ENCODE assay signal across 1 cellular context in genomic region chr22:37162221-37163095, GRCh38.
TF ChIP-seq lines count a peak whose summit lies in the region.

No MANE protein-coding gene starts in this region.

TF ChIP-seq in GM12878, 131 proteins besides CTCF, POLR2A, EP300 and RAD21 (continues in another document):
- TF ChIP-seq ZNF687 (IDR thresholded peaks at IDR 0.05) (peak; percentile 93), PRDM15 (CRISPR knock-in tag; IDR thresholded peaks at IDR 0.05) (no peak), SREBF2 (IDR thresholded peaks at IDR 0.05; ENCODE audit: low read length) (no peak), TAF1 (IDR thresholded peaks at IDR 0.05; ENCODE audit: borderline replicate concordance, low read depth, low read length) (peak; percentile 64), NRF1 (conservative IDR thresholded peaks at IDR 0.05; ENCODE audit: low read depth, low read length) (no peak), SPI1 (IDR thresholded peaks at IDR 0.05; ENCODE audit: borderline replicate concordance, insufficient read depth, low read depth, low read length) (peak; percentile 10; the same call in 1 of the 2 replicates), NBN (IDR thresholded peaks at IDR 0.05) (peak; percentile 99), IRF4 (IDR thresholded peaks at IDR 0.05; ENCODE audit: low read depth, low read length) (peak; percentile 98), E2F4 (IDR thresholded peaks at IDR 0.05; ENCODE audit: low read depth, low read length) (no peak), BRCA1 (IDR thresholded peaks at IDR 0.05; ENCODE audit: low read depth, low read length) (no peak), BCL11A (IDR thresholded peaks at IDR 0.05; ENCODE audit: low read depth, low read length) (peak; percentile 98), TCF3 (IDR thresholded peaks at IDR 0.05; ENCODE audit: borderline replicate concordance, insufficient read depth, low read depth, low read length) (peak; percentile 11; the same call in 1 of the 2 replicates), IKZF2 (IDR thresholded peaks at IDR 0.05) (peak; percentile 93 to 97), IRF5 (IDR thresholded peaks at IDR 0.05; ENCODE audit: borderline replicate concordance) (peak; percentile 58; the same call in 1 of the 2 replicates), IKZF1 (conservative IDR thresholded peaks at IDR 0.05) (peak; percentile 91), ETV6 (conservative IDR thresholded peaks at IDR 0.05 in 1 of 2, IDR thresholded peaks at IDR 0.05 in 1 of 2; ENCODE audit: borderline replicate concordance in 1 of 2, low read depth in 1 of 2) (0 out of 4 replicates have a peak, but pooled peaks of 1 of the 2 experiments have one; percentile 48), ZNF622 (IDR thresholded peaks at IDR 0.05) (no peak), IRF3 (IDR thresholded peaks at IDR 0.05) (no peak), STAT3 (IDR thresholded peaks at IDR 0.05; ENCODE audit: low read depth, low read length) (no peak), TCF12 (IDR thresholded peaks at IDR 0.05; ENCODE audit: low read depth, low read length) (peak; percentile 83), NFIC (IDR thresholded peaks at IDR 0.05; ENCODE audit: low read depth, low read length) (no peak), NFYA (IDR thresholded peaks at IDR 0.05; ENCODE audit: borderline replicate concordance, low read depth, low read length) (no peak), HDGF (IDR thresholded peaks at IDR 0.05) (peak; percentile 81; the same call in 1 of the 2 replicates), SMAD5 (IDR thresholded peaks at IDR 0.05; ENCODE audit: low read depth) (0 out of 2 replicates have a peak, but pooled peaks have one; percentile 36), CEBPZ (IDR thresholded peaks at IDR 0.05; ENCODE audit: low read depth, low read length) (no peak), DPF2 (IDR thresholded peaks at IDR 0.05) (peak; percentile 99), ESRRA (IDR thresholded peaks at IDR 0.05; ENCODE audit: low read length) (peak; percentile 95), TCF7 (IDR thresholded peaks at IDR 0.05; ENCODE audit: borderline replicate concordance) (no peak), MXI1 (IDR thresholded peaks at IDR 0.05; ENCODE audit: low read depth, low read length) (no peak; the same call in 1 of the 2 replicates), KAT2A (conservative IDR thresholded peaks at IDR 0.05; ENCODE audit: control insufficient read depth, low read depth, low read length) (no peak), ZSCAN29 (IDR thresholded peaks at IDR 0.05) (no peak; the same call in none of the 2 replicates), CREM (IDR thresholded peaks at IDR 0.05; ENCODE audit: low read depth) (peak; percentile 82), RELA (IDR thresholded peaks at IDR 0.05; ENCODE audit: borderline replicate concordance, partially characterized antibody) (peak; percentile 58), USF2 (IDR thresholded peaks at IDR 0.05; ENCODE audit: borderline replicate concordance, low read depth, low read length) (no peak), ELK1 (IDR thresholded peaks at IDR 0.05; ENCODE audit: low read depth, low read length) (no peak), PAX8 (IDR thresholded peaks at IDR 0.05) (no peak), SMARCA5 (IDR thresholded peaks at IDR 0.05) (peak; percentile 76; the same call in 1 of the 2 replicates), EED (IDR thresholded peaks at IDR 0.05; ENCODE audit: low read depth) (peak; percentile 92), PAX5 (IDR thresholded peaks at IDR 0.05; ENCODE audit: borderline replicate concordance, low read depth, low read length) (peak; percentile 99), MYB (IDR thresholded peaks at IDR 0.05; ENCODE audit: borderline replicate concordance, low read depth, low read length) (0 out of 2 replicates have a peak, but pooled peaks have one; percentile 54), EZH2 (IDR thresholded peaks at IDR 0.05; ENCODE audit: borderline replicate concordance, control insufficient read depth, low read depth, low read length) (no peak), NR2F1 (conservative IDR thresholded peaks at IDR 0.05) (peak; percentile 97), NFXL1 (IDR thresholded peaks at IDR 0.05; ENCODE audit: borderline replicate concordance) (no peak), RELB (IDR thresholded peaks at IDR 0.05; ENCODE audit: low read depth) (peak; percentile 90)
